8 cellular contexts compared by ENCODE assay signal in the genomic region with DNA sequence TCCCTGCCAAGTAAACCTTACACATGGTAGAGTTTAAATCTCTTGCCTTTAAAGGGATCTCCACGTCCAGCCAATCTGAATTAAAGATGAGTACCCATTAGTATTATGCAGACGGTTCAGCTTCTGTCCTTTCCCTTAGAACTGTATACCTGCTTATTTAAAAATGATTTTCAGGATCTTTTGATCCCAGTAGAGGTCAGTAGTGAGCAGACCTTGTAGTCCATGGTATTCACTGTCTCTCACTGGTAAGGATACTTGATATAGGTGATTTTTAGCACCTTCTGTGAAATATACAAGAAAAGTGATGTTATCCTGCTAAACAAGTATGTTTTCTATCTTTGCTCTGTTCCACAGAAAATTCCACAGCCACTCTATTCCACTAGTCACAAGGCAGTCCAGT.
DNase-seq lines count a peak whose midpoint lies in the region; ATAC-seq and TF ChIP-seq lines count a peak whose summit lies in the region.

No MANE protein-coding gene starts in this region.

- H3K27ac ChIP-seq in right atrium auricular region = no peak overlapping the region

- no peaks in the 10 kb centered on the region for H3K36me3 ChIP-seq in right atrium auricular region
- no peaks in the 10 kb centered on the region for H3K36me3 ChIP-seq in mucosa of descending colon (ENCODE audit: low read depth)

- no peaks in the 10 kb centered on the region for H3K27me3 ChIP-seq in right atrium auricular region

- no peaks in the 10 kb centered on the region for H3K4me1 ChIP-seq in right atrium auricular region
- no peaks in the 10 kb centered on the region for H3K4me1 ChIP-seq in mucosa of descending colon (ENCODE audit: low read depth)

- DNase-seq in Right ventricle myocardium inferior (ENCODE audit: missing footprints) = no peak
- no peak for DNase-seq in right atrium auricular region (ENCODE audit: low spot score)
- peak; percentile 37 for DNase-seq in NCI-H460 (ENCODE audit: extremely low read depth, low read depth)
- DNase-seq in cerebellar cortex (ENCODE audit: low spot score) = peak; percentile 25
- no peak for DNase-seq in mucosa of descending colon

- H3K9me3 ChIP-seq in right atrium auricular region (no peaks in the 10 kb centered on the region), mucosa of descending colon (no peaks in the 10 kb centered on the region)

- H3K4me3 ChIP-seq in right atrium auricular region (no peak overlapping the region), mucosa of descending colon (no peak overlapping the region)

- peak; percentile 46 for ATAC-seq in Right ventricle myocardium inferior
- peak; percentile 89 for ATAC-seq in HG02885 (IDR thresholded peaks at IDR 0.05; ENCODE audit: poor library complexity, unreplicated experiment)
- peak; percentile 45 for ATAC-seq in mucosa of descending colon
- no peak for ATAC-seq in HG03045 (IDR thresholded peaks at IDR 0.05; ENCODE audit: unreplicated experiment)
- ATAC-seq in GM19324 (IDR thresholded peaks at IDR 0.05; ENCODE audit: low FRiP score, unreplicated experiment) = no peak

- TF ChIP-seq CTCF in right atrium auricular region (IDR thresholded peaks at IDR 0.05) = peak in 1 of 2 donors; percentile 54
- TF ChIP-seq CTCF in mucosa of descending colon (IDR thresholded peaks at IDR 0.05) = peak; percentile 7

- intact Hi-C loops in Right ventricle myocardium inferior (cut with DNase I) (loop anchor here (10.0 kb wide), 1 partner anchor 1383 kb away; no protein-coding TSS in a partner anchor), mucosa of descending colon (cut with DNase I, micrococcal nuclease) (no loop called here)

Comparison
In these comparisons a context has a peak if more than half of its experiments do, and no peak if none do; other contexts are left out.
1. ATAC-seq: peak in Right ventricle myocardium inferior (single experiment), HG02885 (single experiment) and mucosa of descending colon (single experiment); none in HG03045 (single experiment) and GM19324 (single experiment).
2. DNase-seq: peak in NCI-H460 (single experiment) and cerebellar cortex (single experiment); none in Right ventricle myocardium inferior (single experiment), right atrium auricular region (single experiment) and mucosa of descending colon (0 of 3).